In the genomic region with DNA sequence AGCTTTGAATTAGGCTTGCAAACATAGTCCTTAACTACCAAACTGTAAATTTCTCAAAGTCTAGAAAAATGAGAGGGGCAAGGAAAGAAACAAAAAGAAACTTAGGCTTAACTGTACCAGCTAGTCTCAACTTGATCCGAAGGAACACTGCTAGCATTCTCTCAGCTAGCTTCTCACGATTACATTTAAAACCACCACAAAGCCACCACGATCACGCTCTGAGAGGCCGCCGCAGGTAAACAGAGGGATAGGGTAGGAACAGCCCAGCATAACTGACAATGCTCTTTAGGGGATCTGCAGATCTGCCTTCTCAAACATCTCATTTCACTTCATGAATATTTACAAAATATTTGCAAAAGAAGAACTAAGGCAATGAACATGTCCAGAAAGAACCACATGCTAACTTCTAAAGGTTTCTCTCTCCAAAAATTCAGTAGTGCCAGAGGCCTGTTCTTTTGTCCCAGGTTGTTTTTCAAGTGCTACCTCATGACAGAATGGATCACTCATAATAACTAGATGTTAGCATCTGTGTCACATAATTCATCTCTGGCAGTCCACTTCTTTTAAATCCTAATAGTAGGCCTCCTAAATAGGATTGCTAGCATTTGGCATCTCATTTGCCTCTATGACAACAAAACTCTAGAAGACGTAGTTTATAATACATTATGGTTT, we compare ENCODE assay signal across 11 cellular contexts. TPM values are rescaled to one million over a fixed set of nuclear protein-coding genes. Genes with fewer than 3 reads are reported as not detected.
A peak's percentile ranks its signal among the peaks of the same experiment; 100 is the strongest.
DNase-seq lines count a peak whose midpoint lies in the region; ATAC-seq and TF ChIP-seq lines count a peak whose summit lies in the region.
"Had no signal": no experiment of that assay in that cellular context is flagged by ENCODE, and none has a peak within 500 bp of the region (broad histone marks: within the 10 kb centered on the region; RNA-seq: fewer than 3 reads in every experiment).

No MANE protein-coding gene starts in this region.

- H3K4me1 ChIP-seq in DND-41 (ENCODE audit: insufficient read depth, low read length) (peaks cover 35% of the 10 kb centered on the region), adrenal gland (replicated peaks in 1 of 2) (peaks cover 31 to 42% of the 10 kb centered on the region in 2 donors)

- no peak overlapping the region for H3K4me3 Mint-ChIP-seq in osteocyte (ENCODE audit: unreplicated experiment)

- WGBS in adrenal gland, 4 donors = 79 to 83% (median 81%) methylated on average over 7 of the region's 7 CpGs

- H3K36me3 Mint-ChIP-seq in osteocyte (ENCODE audit: unreplicated experiment) = peaks cover 16% of the 10 kb centered on the region

- ATAC-seq in DND-41 (ENCODE audit: insufficient read depth, low read depth) (peak; percentile 90), HG02981 (IDR thresholded peaks at IDR 0.05; ENCODE audit: unreplicated experiment) (no peak), GM21423 (IDR thresholded peaks at IDR 0.05; ENCODE audit: unreplicated experiment) (no peak)

- no peak for TF ChIP-seq POLR2A in adrenal gland (IDR thresholded peaks at IDR 0.05)

- no peaks in the 10 kb centered on the region for H3K9me3 ChIP-seq in DND-41 (ENCODE audit: insufficient read depth, low read length, severe bottlenecking)
- no peaks in the 10 kb centered on the region for H3K9me3 ChIP-seq in adrenal gland (replicated peaks in 1 of 3)
- H3K9me3 ChIP-seq: HAP-1 had no signal

- intact Hi-C loops in adrenal gland (cut with DNase I) = no loop called here

- peaks cover 100% of the 10 kb centered on the region for H3K79me2 ChIP-seq in DND-41 (ENCODE audit: insufficient read depth, low read length)

- H3K4me3 ChIP-seq in DND-41 (ENCODE audit: low read depth in 1 of 2, low read length in 2 of 2) (no peak overlapping the region), adrenal gland (no peak overlapping the region)
- H3K4me3 ChIP-seq: HAP-1 had no signal

- H3K27ac ChIP-seq in DND-41 (ENCODE audit: low read length) (peak overlapping the region; percentile 35; the same call in 1 of the 2 replicates), adrenal gland (peak overlapping the region in 3 of 5 donors; percentile 4 to 66 (median 66))
- H3K27ac ChIP-seq: brain microvascular endothelial cell had no signal

- no peak overlapping the region for H3K4me2 ChIP-seq in DND-41 (ENCODE audit: insufficient read depth, low read length)

- H4K20me1 ChIP-seq in DND-41 (ENCODE audit: insufficient read depth, low read length) = peaks cover 95% of the 10 kb centered on the region

- H2AFZ ChIP-seq in DND-41 (ENCODE audit: low read depth, low read length) = no peak overlapping the region

- no peaks in the 10 kb centered on the region for H3K9me3 Mint-ChIP-seq in osteocyte (ENCODE audit: unreplicated experiment)

- DNase-seq in DND-41 (peak; percentile 58), NCI-H2227 (lab: John Stamatoyannopoulos, UW; ENCODE audit: unreplicated experiment) (peak; percentile 29), adrenal gland (no peak), osteocyte (ENCODE audit: extremely low spot score, unreplicated experiment) (no peak)
- DNase-seq in activated CD8-positive, alpha-beta memory T cell treated with anti-CD3 and anti-CD28 coated beads, Interleukin-2, amount 50 U/mL, for 48 hours = no peak
- DNase-seq: head of caudate nucleus, NCI-H345 had no signal

- H3K27me3 Mint-ChIP-seq in osteocyte (ENCODE audit: unreplicated experiment) = no peaks in the 10 kb centered on the region

- no peak overlapping the region for H3K9ac ChIP-seq in DND-41 (ENCODE audit: low read depth, low read length)

- peak overlapping the region; percentile 20 for H3K27ac Mint-ChIP-seq in osteocyte (ENCODE audit: unreplicated experiment)

- H3K27me3 ChIP-seq in DND-41 (ENCODE audit: insufficient read depth, low read length, poor library complexity) = no peaks in the 10 kb centered on the region
- H3K27me3 ChIP-seq in adrenal gland = no peaks in the 10 kb centered on the region
- H3K27me3 ChIP-seq: brain microvascular endothelial cell had no signal

- no peak for TF ChIP-seq CTCF in DND-41 (IDR thresholded peaks at IDR 0.05; ENCODE audit: borderline replicate concordance, extremely low read depth, low read length, poor library complexity, severe bottlenecking)
- no peak for TF ChIP-seq CTCF in adrenal gland (IDR thresholded peaks at IDR 0.05)
- no peak for TF ChIP-seq CTCF in osteocyte (IDR thresholded peaks at IDR 0.05)

- peaks cover 73% of the 10 kb centered on the region for H3K4me1 Mint-ChIP-seq in osteocyte (ENCODE audit: unreplicated experiment)

- H3K36me3 ChIP-seq in DND-41 (ENCODE audit: insufficient read depth, low read length) (peaks cover 4% of the 10 kb centered on the region; the same call in 1 of the 2 replicates), adrenal gland (replicated peaks in 1 of 2) (no peaks in the 10 kb centered on the region)
- H3K36me3 ChIP-seq: brain microvascular endothelial cell, HAP-1 had no signal

RNA-seq across cellular contexts. Expression of a gene that starts 18.9 kb away (rescaled TPM):
- total RNA-seq in adrenal gland (100 to 1,000 TPM in 5 of 8 donors, 10 to 100 TPM in 3; 38.3 to 153 (median 108) TPM), osteocyte (130 and 139 TPM in 2 replicates)
- polyA plus RNA-seq in adrenal gland = 10 to 100 TPM; 46.2 to 78.1 (median 50.1) TPM

Comparison
In these comparisons a context has a peak if more than half of its experiments do, and no peak if none do; other contexts are left out.
1. DNase-seq: peak in DND-41 (single experiment) and NCI-H2227 (single experiment); none in adrenal gland (0 of 7), osteocyte (single experiment) and activated CD8-positive, alpha-beta memory T cell treated with anti-CD3 and anti-CD28 coated beads, Interleukin-2, amount 50 U/mL, for 48 hours (single experiment).